In genomic region chr17:81831957-81832607, GRCh38 we compare ENCODE assay signal across 6 cellular contexts. TPM values are rescaled to one million over a fixed set of nuclear protein-coding genes. Genes with fewer than 3 reads are reported as not detected.
DNase-seq lines count a peak whose midpoint lies in the region; FAIRE-seq and TF ChIP-seq lines count a peak whose summit lies in the region.

No MANE protein-coding gene starts in this region.

- no peak for DNase-seq in GM18507 (ENCODE audit: extremely low spot score, insufficient read length, low read depth)
- DNase-seq in NOMO-1 (lab: John Stamatoyannopoulos, UW; ENCODE audit: unreplicated experiment in 2 of 2) = peak; percentile 58 to 70
- DNase-seq in adrenal gland = peak in 1 of 7 donors; percentile 54
- peak; percentile 68 for DNase-seq in myocyte (ENCODE audit: low read depth)
- DNase-seq in NCI-H510A (lab: John Stamatoyannopoulos, UW) = no peak
- DNase-seq in hippocampal formation (lab: John Stamatoyannopoulos, UW) = no peak

- WGBS in adrenal gland, 4 donors = 32 to 37% (median 36%) methylated on average over 18 of the region's 18 CpGs

- no peaks in the 10 kb centered on the region for H3K27me3 ChIP-seq in adrenal gland

- H3K36me3 ChIP-seq in adrenal gland (replicated peaks in 1 of 2) = no peaks in the 10 kb centered on the region

- no peak for TF ChIP-seq CTCF in adrenal gland (IDR thresholded peaks at IDR 0.05)

- no peaks in the 10 kb centered on the region for H3K9me3 ChIP-seq in adrenal gland (replicated peaks in 1 of 3)

- intact Hi-C loops in adrenal gland (cut with DNase I) = no loop called here

- peak; percentile 29 for FAIRE-seq in GM18507 (lab: Jason Lieb, UNC)

- peaks cover 16 to 27% of the 10 kb centered on the region in 2 donors for H3K4me1 ChIP-seq in adrenal gland (replicated peaks in 1 of 2)

- no peak for TF ChIP-seq POLR2A in adrenal gland (IDR thresholded peaks at IDR 0.05)

- peak overlapping the region; percentile 35 to 68 (median 46) for H3K4me3 ChIP-seq in adrenal gland

- H3K27ac ChIP-seq in adrenal gland = peak overlapping the region; percentile 39 to 82 (median 70)

RNA-seq across cellular contexts. Expression of gene MCRIP1, which starts 1.0 kb away (rescaled TPM):
- total RNA-seq in adrenal gland = 100 to 1,000 TPM in 1 of 8 donors, 10 to 100 TPM in 7; 63.5 to 115 (median 77.4) TPM
- polyA plus RNA-seq in adrenal gland = 100 to 1,000 TPM in 2 of 3 donors, 1 to 10 TPM in 1; 5.0 to 248 (median 144) TPM
- total RNA-seq in myocyte = 100 and 132 TPM in 2 replicates
- polyA plus RNA-seq in myocyte (2012) = 142 TPM

RNA-seq across cellular contexts. Expression of gene PPP1R27, which starts 2.8 kb away (rescaled TPM):
- under 1 TPM in 2 of 8 donors, not detected in 6; 0.46 to 0.92 TPM for total RNA-seq in adrenal gland
- 1 to 10 TPM in 2 of 3 donors, under 1 TPM in 1; 0.22 to 3.1 (median 2.6) TPM for polyA plus RNA-seq in adrenal gland
- total RNA-seq in myocyte = 12.7 and 29.7 TPM in 2 replicates
- polyA plus RNA-seq in myocyte (2012) = 19.5 TPM

RNA-seq across cellular contexts. Expression of gene GCGR, which starts 28.1 kb away (rescaled TPM):
- total RNA-seq in adrenal gland (1 to 10 TPM in 3 of 8 donors, under 1 TPM in 2, not detected in 3; 0.11 to 2.9 (median 2.1) TPM), myocyte (not detected in 2 replicates)
- polyA plus RNA-seq in adrenal gland = 10 to 100 TPM in 1 of 3 donors, 1 to 10 TPM in 1, under 1 TPM in 1; 0.29 to 48.7 (median 4.1) TPM
- not detected for polyA plus RNA-seq in myocyte (2012)

RNA-seq across cellular contexts. Expression of gene P4HB, which starts 28.3 kb away (rescaled TPM):
- 1,000 to 10,000 TPM in 5 of 8 donors, 100 to 1,000 TPM in 3; 583 to 2,018 (median 1,149) TPM for total RNA-seq in adrenal gland
- polyA plus RNA-seq in adrenal gland = 1,000 to 10,000 TPM in 1 of 3 donors, 100 to 1,000 TPM in 2; 546 to 2,717 (median 747) TPM
- 1,674 and 2,691 TPM in 2 replicates for total RNA-seq in myocyte
- polyA plus RNA-seq in myocyte (2012) = 1,506 TPM

RNA-seq across cellular contexts. Expression of gene ARHGDIA, which starts 39.1 kb away (rescaled TPM):
- total RNA-seq in adrenal gland (100 to 1,000 TPM; 134 to 491 (median 236) TPM), myocyte (157 and 161 TPM in 2 replicates)
- polyA plus RNA-seq in adrenal gland = 100 to 1,000 TPM; 180 to 324 (median 250) TPM
- 408 TPM for polyA plus RNA-seq in myocyte (2012)

Comparison
In these comparisons a context has a peak if more than half of its experiments do, and no peak if none do; other contexts are left out.
1. DNase-seq: peak in NOMO-1 (2 of 2) and myocyte (single experiment); none in GM18507 (single experiment), NCI-H510A (single experiment) and hippocampal formation (0 of 2).